In genomic region chr5:58582004-58582403, GRCh38 we compare ENCODE assay signal across 8 cellular contexts. TPM values are rescaled to one million over a fixed set of nuclear protein-coding genes. Genes with fewer than 3 reads are reported as not detected.
A peak's percentile ranks its signal among the peaks of the same experiment; 100 is the strongest.
DNase-seq lines count a peak whose midpoint lies in the region; ATAC-seq and TF ChIP-seq lines count a peak whose summit lies in the region.

No MANE protein-coding gene starts in this region.

- ATAC-seq in HG03521 (IDR thresholded peaks at IDR 0.05; ENCODE audit: unreplicated experiment) (no peak), HG02798 (IDR thresholded peaks at IDR 0.05; ENCODE audit: poor library complexity, unreplicated experiment) (no peak)

- no peaks in the 10 kb centered on the region for H3K36me3 Mint-ChIP-seq in mesothelial cell of epicardium

- peaks cover 18% of the 10 kb centered on the region for H3K4me1 Mint-ChIP-seq in mesothelial cell of epicardium

- peak; percentile 33 for DNase-seq in NCI-H460 (ENCODE audit: extremely low read depth, low read depth)
- DNase-seq in cerebellar cortex (ENCODE audit: low spot score), result peak; percentile 33
- no peak for DNase-seq in mesothelial cell of epicardium (ENCODE audit: low spot score in 2 of 2, unreplicated experiment in 2 of 2)
- no peak for DNase-seq in RPMI8226
- DNase-seq in kidney glomerular epithelial cell (lab: John Stamatoyannopoulos, UW), result no peak

- no peak overlapping the region for H3K27ac Mint-ChIP-seq in mesothelial cell of epicardium

- peak overlapping the region; percentile 92 for H3K4me3 Mint-ChIP-seq in mesothelial cell of epicardium

- no peaks in the 10 kb centered on the region for H3K9me3 Mint-ChIP-seq in mesothelial cell of epicardium

- H3K27me3 Mint-ChIP-seq in mesothelial cell of epicardium (ENCODE audit: low read depth), result peaks cover 62% of the 10 kb centered on the region

- H3K4me3 ChIP-seq in GM08714 (ENCODE audit: low read length), result peak overlapping the region; percentile 65

- no peak for TF ChIP-seq CTCF in mesothelial cell of epicardium (IDR thresholded peaks at IDR 0.05; ENCODE audit: unreplicated experiment)

RNA-seq across cellular contexts. Expression of gene RAB3C, which starts 0.9 kb away (rescaled TPM):
- 27.7 and 35.7 TPM in 2 replicates for total RNA-seq in NCI-H460 (2014; rRNA removed; shearing (Covaris generic))
- 2.1 and 2.5 TPM in 2 replicates for polyA plus RNA-seq in NCI-H460 (2014; cell fraction: nucleus; rRNA removed)
- total RNA-seq in mesothelial cell of epicardium, result 0.77 to 1.2 TPM (median 0.80 TPM) in 3 replicates

Comparison
In these comparisons a context has a peak if more than half of its experiments do, and no peak if none do; other contexts are left out.
1. DNase-seq: peak in NCI-H460 (single experiment) and cerebellar cortex (single experiment); none in mesothelial cell of epicardium (0 of 2), RPMI8226 (single experiment) and kidney glomerular epithelial cell (single experiment).
2. RNA of gene RAB3C, which starts 0.9 kb away (total RNA-seq): 27.7 to 35.7 TPM in NCI-H460; 0.77 to 1.2 TPM in mesothelial cell of epicardium; every median in the first group is over 10 times any median in the second.